Comparison of ENCODE assay signal across 14 cellular contexts in genomic region chr3:104856743-104857142, GRCh38.
"Had no signal": no experiment of that assay in that cellular context is flagged by ENCODE, and none has a peak within 500 bp of the region (broad histone marks: within the 10 kb centered on the region; RNA-seq: fewer than 3 reads in every experiment).

No MANE protein-coding gene starts in this region.

- FAIRE-seq: TTC549 had no signal

- H3K36me3 ChIP-seq: colonic mucosa, gastroesophageal sphincter, heart right ventricle, upper lobe of left lung had no signal

- H3K27ac ChIP-seq: colonic mucosa, gastroesophageal sphincter, heart right ventricle, upper lobe of left lung had no signal

- DNase-seq: activated CD4-positive, alpha-beta T cell treated with anti-CD3 and anti-CD28 coated beads, Interleukin-2, amount 10 ng/mL, durations not matched to agents 7 days and 5 days; activated CD8-positive, alpha-beta memory T cell treated with anti-CD3 and anti-CD28 coated beads, Interleukin-2, amount 50 U/mL, for 48 hours; activated gamma-delta T cell; activated T-cell treated with anti-CD3 and anti-CD28 coated beads, Interleukin-2, amount 50 U/mL, for 72 hours; amniotic stem cell; colonic mucosa; heart right ventricle; islet precursor cell; naive B cell; posterior cingulate gyrus; T-helper 2 cell; upper lobe of left lung had no signal

- H3K4me1 ChIP-seq: colonic mucosa, gastroesophageal sphincter, heart right ventricle, upper lobe of left lung had no signal

- H3K4me3 ChIP-seq: colonic mucosa, gastroesophageal sphincter, heart right ventricle, upper lobe of left lung had no signal

- H3K27me3 ChIP-seq: colonic mucosa, gastroesophageal sphincter, heart right ventricle, upper lobe of left lung had no signal

- H3K9me3 ChIP-seq: colonic mucosa, gastroesophageal sphincter, upper lobe of left lung had no signal
